ENCODE assay signal across 12 cellular contexts in the genomic region with DNA sequence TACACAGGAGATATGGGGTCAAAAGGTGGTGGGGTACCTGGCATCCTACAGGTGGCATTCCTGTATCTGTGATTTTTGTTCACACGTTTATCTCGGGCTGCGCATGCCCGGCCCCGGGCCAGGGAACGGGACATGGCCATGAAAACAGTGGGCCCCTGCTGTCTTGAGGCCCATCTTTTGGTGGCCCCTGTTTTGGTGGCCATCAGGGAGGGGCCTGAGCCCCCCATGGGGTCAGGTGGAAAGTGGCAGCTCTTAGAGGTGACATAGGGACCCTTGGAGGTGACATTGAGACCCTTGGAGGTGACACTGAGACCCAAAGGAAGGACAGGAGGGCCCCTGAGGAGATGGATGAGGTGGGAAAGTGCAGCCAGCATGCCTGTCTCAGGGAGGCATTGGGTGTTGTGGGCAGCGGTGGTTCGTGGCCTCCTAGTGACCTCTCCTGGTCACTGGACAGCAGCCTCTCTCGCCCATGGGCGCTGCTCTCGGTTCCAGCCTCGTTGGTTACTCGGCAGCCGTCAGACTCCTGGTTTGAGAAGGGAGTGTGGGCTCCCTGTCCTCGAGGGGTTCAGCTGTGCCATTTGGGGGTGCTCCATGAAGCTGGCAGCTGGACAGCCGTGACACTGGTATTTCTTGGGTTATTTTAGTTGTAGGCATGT. TPM values are rescaled to one million over a fixed set of nuclear protein-coding genes. Genes with fewer than 3 reads are reported as not detected.
DNase-seq lines count a peak whose midpoint lies in the region; ATAC-seq, FAIRE-seq and TF ChIP-seq lines count a peak whose summit lies in the region.
"Had no signal": no experiment of that assay in that cellular context is flagged by ENCODE, and none has a peak within 500 bp of the region (broad histone marks: within the 10 kb centered on the region; RNA-seq: fewer than 3 reads in every experiment).

No MANE protein-coding gene starts in this region.

- peak overlapping the region; percentile 35 for H3K27ac Mint-ChIP-seq in memory B cell
- H3K27ac Mint-ChIP-seq in activated naive CD4-positive, alpha-beta T cell treated with anti-CD3 and anti-CD28 coated beads, Interleukin-2, amount 10 ng/mL, durations not matched to agents 7 days and 5 days = no peak overlapping the region

- TF ChIP-seq EP300 in A549 (IDR thresholded peaks at IDR 0.05) = no peak

- 66% methylated on average over 16 of the region's 16 CpGs for WGBS in A549 (ENCODE audit: missing lambda C conversion rate)

- peaks cover 12% of the 10 kb centered on the region for H3K36me3 Mint-ChIP-seq in memory B cell
- H3K36me3 Mint-ChIP-seq in activated naive CD4-positive, alpha-beta T cell treated with anti-CD3 and anti-CD28 coated beads, Interleukin-2, amount 10 ng/mL, durations not matched to agents 7 days and 5 days = peaks cover 1% of the 10 kb centered on the region

- CTCF ChIA-PET in A549 (lab: Yijun Ruan, JAX) = interaction anchor here (0.5 to 8.4 kb wide), 15 partner anchors 10 to 125 kb away, joined by 3 to 133 read pairs (median 4); no protein-coding TSS in a partner anchor
- CTCF ChIA-PET in activated naive CD4-positive, alpha-beta T cell treated with anti-CD3 and anti-CD28 coated beads, Interleukin-2, amount 10 ng/mL, durations not matched to agents 7 days and 5 days (lab: Charles Lee) = no interaction called here

- POLR2A ChIA-PET in A549 (lab: Yijun Ruan, JAX) = no interaction called here

- TF ChIP-seq CTCF in A549 (IDR thresholded peaks at IDR 0.05) (peak; percentile 48), LNCaP clone FGC (IDR thresholded peaks at IDR 0.05; ENCODE audit: control insufficient read depth, extremely low read depth, insufficient read depth) (peak; percentile 81), epithelial cell of proximal tubule (conservative IDR thresholded peaks at IDR 0.05; ENCODE audit: low read depth, low read length) (peak; percentile 63)

- ATAC-seq in A549 (peak; percentile 68 to 81; a peak in 5 of 6 replicates), memory B cell (ENCODE audit: low read depth) (no peak), GM18868 (IDR thresholded peaks at IDR 0.05; ENCODE audit: unreplicated experiment) (no peak)
- ATAC-seq: GM12878; stimulated activated effector memory CD8-positive, alpha-beta T cell treated with anti-CD3 and anti-CD28 coated beads, Interleukin-12 subunit alpha, Interleukin-12 subunit beta, amount 100 ng/mL, for 72 hours had no signal

- H3K4me1 ChIP-seq in A549 = peaks cover 33% of the 10 kb centered on the region

- H3K4me3 Mint-ChIP-seq in memory B cell = no peak overlapping the region
- H3K4me3 Mint-ChIP-seq in activated naive CD4-positive, alpha-beta T cell treated with anti-CD3 and anti-CD28 coated beads, Interleukin-2, amount 10 ng/mL, durations not matched to agents 7 days and 5 days = no peak overlapping the region
- H3K4me3 Mint-ChIP-seq: stimulated activated effector memory CD8-positive, alpha-beta T cell treated with anti-CD3 and anti-CD28 coated beads, Interleukin-12 subunit alpha, Interleukin-12 subunit beta, amount 100 ng/mL, for 72 hours had no signal

- peak in 1 of 2 experiments; percentile 55 for DNase-seq in A549 (ENCODE audit: low read depth in 1 of 2, low spot score in 1 of 2)
- DNase-seq in LNCaP clone FGC (ENCODE audit: low read depth) = no peak
- no peak for DNase-seq in epithelial cell of proximal tubule (ENCODE audit: low read depth)
- no peak for DNase-seq in memory B cell (ENCODE audit: low spot score in 2 of 2)
- DNase-seq in activated naive CD4-positive, alpha-beta T cell treated with anti-CD3 and anti-CD28 coated beads, Interleukin-2, amount 10 ng/mL, durations not matched to agents 7 days and 5 days = no peak
- DNase-seq in NCI-H226 = no peak
- no peak for DNase-seq in stimulated activated CD4-positive, alpha-beta T cell treated with anti-CD3 and anti-CD28 coated beads, Interleukin-15, amount 100 ng/mL, for 24 hours
- DNase-seq: activated T-cell treated with anti-CD3 and anti-CD28 coated beads, Interleukin-2, amount 50 U/mL, for 1 hour; AML-193 had no signal

- no peak for TF ChIP-seq POLR2A in A549 (IDR thresholded peaks at IDR 0.05; ENCODE audit: low read length)

- no peak for FAIRE-seq in A549 (lab: Jason Lieb, UNC)
- FAIRE-seq: GM12878 had no signal

- H3K9me3 ChIP-seq in A549 = no peaks in the 10 kb centered on the region

- H3K4me3 ChIP-seq in A549 (no peak overlapping the region), LNCaP clone FGC (ENCODE audit: low read depth, low read length) (peak overlapping the region; percentile 36; the same call in 1 of the 2 replicates), epithelial cell of proximal tubule (ENCODE audit: low read depth, low read length) (no peak overlapping the region)
- H3K4me3 ChIP-seq: GM12878 had no signal

- H3K4me2 ChIP-seq in A549 = no peak overlapping the region

- H3K4me1 Mint-ChIP-seq in memory B cell = peaks cover 44% of the 10 kb centered on the region
- H3K4me1 Mint-ChIP-seq in activated naive CD4-positive, alpha-beta T cell treated with anti-CD3 and anti-CD28 coated beads, Interleukin-2, amount 10 ng/mL, durations not matched to agents 7 days and 5 days = peaks cover 16% of the 10 kb centered on the region

- H3K27ac ChIP-seq in A549 = no peak overlapping the region

- no peaks in the 10 kb centered on the region for H3K27me3 Mint-ChIP-seq in memory B cell
- peaks cover 20% of the 10 kb centered on the region for H3K27me3 Mint-ChIP-seq in activated naive CD4-positive, alpha-beta T cell treated with anti-CD3 and anti-CD28 coated beads, Interleukin-2, amount 10 ng/mL, durations not matched to agents 7 days and 5 days

- H3K9me3 Mint-ChIP-seq in memory B cell = peaks cover 2% of the 10 kb centered on the region
- no peaks in the 10 kb centered on the region for H3K9me3 Mint-ChIP-seq in activated naive CD4-positive, alpha-beta T cell treated with anti-CD3 and anti-CD28 coated beads, Interleukin-2, amount 10 ng/mL, durations not matched to agents 7 days and 5 days
- H3K9me3 Mint-ChIP-seq: stimulated activated effector memory CD8-positive, alpha-beta T cell treated with anti-CD3 and anti-CD28 coated beads, Interleukin-12 subunit alpha, Interleukin-12 subunit beta, amount 100 ng/mL, for 72 hours had no signal

- TF ChIP-seq RAD21 in A549 (conservative IDR thresholded peaks at IDR 0.05 in 1 of 2, IDR thresholded peaks at IDR 0.05 in 1 of 2) = peak; percentile 73 to 78

TF ChIP-seq in A549, 52 proteins besides CTCF, POLR2A, EP300 and RAD21:
- peak; percentile 69 for TF ChIP-seq SMC3 (IDR thresholded peaks at IDR 0.05)
- TF ChIP-seq FOSB (CRISPR knock-in tag; IDR thresholded peaks at IDR 0.05) = no peak

RNA-seq across cellular contexts. Expression of gene INPP5A, which starts 39.9 kb away (rescaled TPM):
- polyA plus RNA-seq in A549 (2011; rRNA removed) = 12.0 and 13.7 TPM in 2 replicates
- polyA plus RNA-seq in A549 (2012; cell fraction: cytosol; rRNA removed) = 10.7 and 11.9 TPM in 2 replicates
- polyA plus RNA-seq in A549 (2012; cell fraction: nucleus; rRNA removed) = 7.8 and 8.6 TPM in 2 replicates
- polyA plus RNA-seq in A549 (2017; fragmentation: RNase III; extraction: RNeasy Plus Mini Kit Qiagen cat#74134 plus additional on column Dnase treatment) = 11.5 to 15.1 TPM (median 12.3 TPM) in 3 replicates
- polyA minus RNA-seq in A549 (2011; rRNA and poly(A)+ RNA removed) = 12.6 and 19.2 TPM in 2 replicates
- total RNA-seq in epithelial cell of proximal tubule = 30.4 and 40.8 TPM in 2 replicates

Comparison
In these comparisons a context has a peak if more than half of its experiments do, and no peak if none do; other contexts are left out.
1. ATAC-seq: peak in A549 (2 of 2); none in memory B cell (single experiment) and GM18868 (single experiment).
2. Peak in every context shown above with its lines, with median percentiles within 50 percentile points of each other: CTCF ChIP-seq.